ENCODE assay signal across 8 cellular contexts in genomic region chr17:16428098-16428882, GRCh38. TPM values are rescaled to one million over a fixed set of nuclear protein-coding genes. Genes with fewer than 3 reads are reported as not detected.
DNase-seq lines count a peak whose midpoint lies in the region; TF ChIP-seq lines count a peak whose summit lies in the region.

No MANE protein-coding gene starts in this region.

- no peaks in the 10 kb centered on the region for H4K20me1 ChIP-seq in OCI-LY1 (ENCODE audit: insufficient read depth, low read length)

- no peaks in the 10 kb centered on the region for H3K9me2 ChIP-seq in OCI-LY1 (ENCODE audit: low read depth, low read length)

- peaks cover 9% of the 10 kb centered on the region for H3K4me1 ChIP-seq in OCI-LY1 (ENCODE audit: insufficient read depth, low read length, severe bottlenecking)

- H3K79me2 ChIP-seq in OCI-LY1 (ENCODE audit: insufficient read depth, low read length) = no peaks in the 10 kb centered on the region

- peak overlapping the region; percentile 5; the same call in 1 of the 2 replicates for H3K9ac ChIP-seq in OCI-LY1 (ENCODE audit: low read length)

- H3K4me2 ChIP-seq in OCI-LY1 (ENCODE audit: low read length) = peak overlapping the region; percentile 5; the same call in 1 of the 2 replicates

- H3F3A ChIP-seq in OCI-LY1 (ENCODE audit: insufficient read depth, low read length) = no peaks in the 10 kb centered on the region

- no peak overlapping the region for H2AFZ ChIP-seq in OCI-LY1 (ENCODE audit: low read length)

- TF ChIP-seq CTCF in OCI-LY1 (IDR thresholded peaks at IDR 0.05; ENCODE audit: low read length) = peak; percentile 95

- H3K27me3 ChIP-seq in OCI-LY1 (ENCODE audit: insufficient read depth, low read length) (no peaks in the 10 kb centered on the region), MG63 (no peaks in the 10 kb centered on the region)

- H3K9me3 ChIP-seq in OCI-LY1 (ENCODE audit: low read length) (no peaks in the 10 kb centered on the region), MG63 (no peaks in the 10 kb centered on the region)

- H3K4me3 ChIP-seq in OCI-LY1 (ENCODE audit: low read depth, low read length, poor library complexity, severe bottlenecking) = no peak overlapping the region
- no peak overlapping the region for H3K4me3 ChIP-seq in MG63

- DNase-seq in SKM-1 (lab: John Stamatoyannopoulos, UW; ENCODE audit: unreplicated experiment) (peak; percentile 22), SKM-1 treated with dmso at 0.1 percent for 144 hours (lab: John Stamatoyannopoulos, UW; ENCODE audit: unreplicated experiment) (no peak), amniotic epithelial cell (ENCODE audit: low read depth) (peak; percentile 69), kidney tubule cell (ENCODE audit: low spot score) (peak; percentile 58), NCI-H2227 treated with DMSO at 0.1 percent for 48 hours (lab: John Stamatoyannopoulos, UW) (no peak), MG63 (no peak)
- peak in 5 of 6 experiments; percentile 14 to 33 (median 21) for DNase-seq in stimulated activated naive CD4-positive, alpha-beta T cell (lab: John Stamatoyannopoulos, UW)

- no peak overlapping the region for H3K27ac ChIP-seq in OCI-LY1 (ENCODE audit: low read depth, low read length, poor library complexity, severe bottlenecking)

- H3K36me3 ChIP-seq in OCI-LY1 (ENCODE audit: insufficient read depth, low read length) (peaks cover 38% of the 10 kb centered on the region; the same call in 1 of the 2 replicates), MG63 (no peaks in the 10 kb centered on the region)

RNA-seq across cellular contexts. Expression of gene TRPV2, which starts 12.9 kb away (rescaled TPM):
- total RNA-seq in MG63 (2014; rRNA removed; shearing (Covaris generic); ENCODE audit: low replicate concordance) = 0.05 and 0.30 TPM in 2 replicates

RNA-seq across cellular contexts. Expression of gene UBB, which starts 47.4 kb away (rescaled TPM):
- 957 and 1,097 TPM in 2 replicates for total RNA-seq in MG63 (2014; rRNA removed; shearing (Covaris generic); ENCODE audit: low replicate concordance)

Comparison
In these comparisons a context has a peak if more than half of its experiments do, and no peak if none do; other contexts are left out.
1. DNase-seq: peak in SKM-1 (single experiment), amniotic epithelial cell (single experiment), kidney tubule cell (single experiment) and stimulated activated naive CD4-positive, alpha-beta T cell (5 of 6); none in SKM-1 treated with dmso at 0.1 percent for 144 hours (single experiment), NCI-H2227 treated with DMSO at 0.1 percent for 48 hours (single experiment) and MG63 (single experiment).